Comparison of ENCODE assay signal across 1 cellular context in genomic region chr12:116910280-116910644, GRCh38.
TF ChIP-seq lines count a peak whose summit lies in the region.

No MANE protein-coding gene starts in this region.

TF ChIP-seq in HepG2, 621 proteins besides CTCF, POLR2A, EP300 and RAD21:
- TF ChIP-seq CHD4 (IDR thresholded peaks at IDR 0.05; ENCODE audit: borderline replicate concordance, low read length) (no peak; the same call in 1 of the 2 replicates), THAP11 (CRISPR knock-in tag; IDR thresholded peaks at IDR 0.05) (no peak), NPAS2 (CRISPR knock-in tag; IDR thresholded peaks at IDR 0.05; ENCODE audit: borderline replicate concordance) (no peak), POGK (CRISPR knock-in tag; conservative IDR thresholded peaks at IDR 0.05) (no peak)
